Comparison of ENCODE assay signal across 8 cellular contexts in genomic region chr4:102344520-102344954, GRCh38. TPM values are rescaled to one million over a fixed set of nuclear protein-coding genes. Genes with fewer than 3 reads are reported as not detected.
DNase-seq lines count a peak whose midpoint lies in the region; ATAC-seq, FAIRE-seq and TF ChIP-seq lines count a peak whose summit lies in the region.

No MANE protein-coding gene starts in this region.

- H2AFZ ChIP-seq in mammary epithelial cell (ENCODE audit: low read depth, low read length) = peak overlapping the region; percentile 98

- intact Hi-C loops in mammary epithelial cell (cut with micrococcal nuclease) (loop anchor here (2.0 kb wide), 1 partner anchor 46 kb away; no protein-coding TSS in a partner anchor), kidney (cut with DNase I) (no loop called here)

- H3K27ac ChIP-seq in mammary epithelial cell (ENCODE audit: insufficient read depth, low read depth, low read length) (peak overlapping the region; percentile 76), kidney (ENCODE audit: low read depth in 2 of 2, low read length in 2 of 2) (peak overlapping the region; percentile 62 to 64)

- H3K9me3 Mint-ChIP-seq in IgD-negative memory B cell = no peaks in the 10 kb centered on the region

- H3K9ac ChIP-seq in mammary epithelial cell (ENCODE audit: insufficient read depth, low read length) (peak overlapping the region; percentile 86), kidney (ENCODE audit: low read length in 2 of 2) (peak overlapping the region; percentile 29 to 72)

- peak overlapping the region; percentile 100 for H3K4me2 ChIP-seq in mammary epithelial cell (ENCODE audit: insufficient read depth, low read depth, low read length)

- H3K27me3 Mint-ChIP-seq in IgD-negative memory B cell = peaks cover 4% of the 10 kb centered on the region

- TF ChIP-seq CTCF in mammary epithelial cell (conservative IDR thresholded peaks at IDR 0.05 in 1 of 2, IDR thresholded peaks at IDR 0.05 in 1 of 2; ENCODE audit: extremely low read depth in 1 of 2, insufficient read depth in 1 of 2, low read depth in 1 of 2, low read length in 2 of 2) = no peak
- no peak for TF ChIP-seq CTCF in kidney (IDR thresholded peaks at IDR 0.05; ENCODE audit: borderline replicate concordance, extremely low read depth, insufficient read depth)

- WGBS in mammary epithelial cell (ENCODE audit: low coverage, missing lambda C conversion rate) = 0% methylated on average over 1 of the region's 48 CpGs

- peak; percentile 8 for DNase-seq in GM04504 (ENCODE audit: low read depth)
- DNase-seq in UCSD-AML1 (lab: John Stamatoyannopoulos, UW; ENCODE audit: unreplicated experiment) = peak; percentile 82
- DNase-seq in mammary epithelial cell = peak; percentile 73
- peak; percentile 89 for DNase-seq in kidney
- peak; percentile 20 to 48 for DNase-seq in stimulated activated CD4-positive, alpha-beta T cell treated with anti-CD3 and anti-CD28 coated beads, Interleukin-1b, Interleukin-23, amount 100 ng/mL, for 4 hours (ENCODE audit: low read depth in 2 of 2)
- DNase-seq in NCI-H1048 (lab: John Stamatoyannopoulos, UW) = no peak

- H3K4me3 Mint-ChIP-seq in IgD-negative memory B cell = peak overlapping the region; percentile 87 to 98 (median 93)

- peak; percentile 54 for ATAC-seq in GM21717 (IDR thresholded peaks at IDR 0.05; ENCODE audit: unreplicated experiment)

- H3K36me3 ChIP-seq in mammary epithelial cell (ENCODE audit: insufficient read depth, low read length) = no peaks in the 10 kb centered on the region
- H3K36me3 ChIP-seq in kidney (ENCODE audit: control insufficient read depth in 1 of 2, insufficient read depth in 2 of 2, low read length in 2 of 2) = no peaks in the 10 kb centered on the region

- in situ Hi-C loops in mammary epithelial cell (cut with MboI; ENCODE audit: low sequenced_read_pairs in 2 of 2) = loop anchor here in 1 of 2 donors (10.0 kb wide), 1 partner anchor 80 kb away; no protein-coding TSS in a partner anchor

- dilution Hi-C loops in mammary epithelial cell (cut with HindIII; ENCODE audit: low sequenced_read_pairs) = no loop called here

- peaks cover 27% of the 10 kb centered on the region for H3K4me1 ChIP-seq in mammary epithelial cell (ENCODE audit: insufficient read depth, low read length)
- peaks cover 0 to 3% of the 10 kb centered on the region in 2 donors for H3K4me1 ChIP-seq in kidney (ENCODE audit: control insufficient read depth in 1 of 2, insufficient read depth in 1 of 2, low read depth in 1 of 2, low read length in 2 of 2)

- no TSS peak for BruUV-seq in mammary epithelial cell (replicated peaks; lab: Mats Ljungman, UMichigan)

- peak overlapping the region; percentile 76 to 91 (median 76) for H3K4me3 ChIP-seq in mammary epithelial cell (replicated peaks in 1 of 3; ENCODE audit: insufficient read depth in 1 of 3, low read depth in 2 of 3, low read length in 3 of 3)
- peak overlapping the region; percentile 87 to 94 for H3K4me3 ChIP-seq in kidney (ENCODE audit: low read length in 2 of 2)

- FAIRE-seq in kidney (lab: Jason Lieb, UNC) = no peak

- CTCF ChIA-PET in mammary epithelial cell (lab: Charles Lee; ENCODE audit: low non-redundant PET) = no interaction called here

- peaks cover 4% of the 10 kb centered on the region for H3K36me3 Mint-ChIP-seq in IgD-negative memory B cell

- H3K9me3 ChIP-seq in mammary epithelial cell (replicated peaks; ENCODE audit: insufficient read depth, low read length) (no peaks in the 10 kb centered on the region), kidney (ENCODE audit: control insufficient read depth in 1 of 2, low read length in 2 of 2) (no peaks in the 10 kb centered on the region)

- H3K4me1 Mint-ChIP-seq in IgD-negative memory B cell = peaks cover 6 to 18% (median 16%) of the 10 kb centered on the region in 3 donors

- H3K27me3 ChIP-seq in mammary epithelial cell (ENCODE audit: insufficient read depth, low read length) = no peaks in the 10 kb centered on the region

- H3K27ac Mint-ChIP-seq in IgD-negative memory B cell = peak overlapping the region; percentile 80 to 94 (median 91)

- peaks cover 20% of the 10 kb centered on the region for H3K79me2 ChIP-seq in mammary epithelial cell (ENCODE audit: insufficient read depth, low read length)

- no peaks in the 10 kb centered on the region for H4K20me1 ChIP-seq in mammary epithelial cell (ENCODE audit: insufficient read depth, low read length)

RNA-seq across cellular contexts. Expression of gene SLC39A8, which starts 0.7 kb away (rescaled TPM):
- polyA plus RNA-seq in IgD-negative memory B cell (4.3 TPM), mammary epithelial cell (10.2 TPM), kidney (ENCODE audit: insufficient read depth, low read depth, low replicate concordance) (7.1 TPM)
- total RNA-seq in mammary epithelial cell (10 to 100 TPM in 1 of 2 donors, 1 to 10 TPM in 1; 8.9 to 12.5 TPM), kidney (19.7 TPM)
- 22.5 TPM for polyA minus RNA-seq in mammary epithelial cell
